Comparison of ENCODE assay signal across 24 cellular contexts in the genomic region with DNA sequence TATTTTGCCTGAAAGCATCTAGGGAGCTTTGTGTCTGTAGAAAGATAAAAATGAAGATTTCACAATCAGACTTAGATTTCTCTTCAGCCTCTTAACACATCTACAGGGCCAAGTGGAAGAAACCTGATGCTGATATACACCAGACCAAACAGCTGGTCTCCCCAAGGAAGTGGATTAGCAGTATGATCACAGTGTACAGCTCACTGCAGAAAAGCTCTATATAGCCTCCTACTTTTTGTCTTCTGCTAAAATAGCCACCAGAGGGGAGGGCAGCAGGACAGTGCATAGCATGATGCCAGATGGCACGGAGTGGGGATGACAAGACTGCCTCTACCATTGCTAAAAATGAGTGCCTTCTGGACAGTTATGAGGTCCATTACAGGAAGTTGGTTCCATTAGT. TPM values are rescaled to one million over a fixed set of nuclear protein-coding genes. Genes with fewer than 3 reads are reported as not detected.
DNase-seq lines count a peak whose midpoint lies in the region; ATAC-seq and TF ChIP-seq lines count a peak whose summit lies in the region.
"Had no signal": no experiment of that assay in that cellular context is flagged by ENCODE, and none has a peak within 500 bp of the region (broad histone marks: within the 10 kb centered on the region; RNA-seq: fewer than 3 reads in every experiment).

No MANE protein-coding gene starts in this region.

- H3K9me3 Mint-ChIP-seq in activated T-helper 17 cell treated with anti-CD3 and anti-CD28 coated beads, Interleukin-2, amount 50 U/mL, for 72 hours = peaks cover 3% of the 10 kb centered on the region
- H3K9me3 Mint-ChIP-seq: activated CD4-positive, alpha-beta memory T cell treated with anti-CD3 and anti-CD28 coated beads for 36 hours had no signal

- H3K36me3 Mint-ChIP-seq in activated T-helper 17 cell treated with anti-CD3 and anti-CD28 coated beads, Interleukin-2, amount 50 U/mL, for 72 hours (ENCODE audit: low read depth) = no peaks in the 10 kb centered on the region
- H3K36me3 Mint-ChIP-seq: activated CD4-positive, alpha-beta memory T cell treated with anti-CD3 and anti-CD28 coated beads for 36 hours had no signal

- no peaks in the 10 kb centered on the region for H3K36me3 ChIP-seq in upper lobe of left lung
- H3K36me3 ChIP-seq: BE2C, neutrophil had no signal

- intact Hi-C loops in Right ventricle myocardium superior (cut with DNase I) = no loop called here
- intact Hi-C loops in left cardiac atrium (cut with DNase I) = no loop called here

- no peak for TF ChIP-seq CTCF in upper lobe of left lung (IDR thresholded peaks at IDR 0.05)

- no peaks in the 10 kb centered on the region for H3K27me3 ChIP-seq in upper lobe of left lung
- H3K27me3 ChIP-seq: BE2C, neutrophil had no signal

- no peak overlapping the region for H3K27ac Mint-ChIP-seq in activated T-helper 17 cell treated with anti-CD3 and anti-CD28 coated beads, Interleukin-2, amount 50 U/mL, for 72 hours
- H3K27ac Mint-ChIP-seq: activated CD4-positive, alpha-beta memory T cell treated with anti-CD3 and anti-CD28 coated beads for 36 hours; H9 had no signal

- H3K4me1 ChIP-seq in upper lobe of left lung = no peaks in the 10 kb centered on the region
- H3K4me1 ChIP-seq: A549, BE2C had no signal

- H3K27ac ChIP-seq in caudate nucleus (ENCODE audit: low read depth, low read length) = peak overlapping the region; percentile 11
- no peak overlapping the region for H3K27ac ChIP-seq in upper lobe of left lung
- H3K27ac ChIP-seq: A549, neutrophil had no signal

- H3K4me1 Mint-ChIP-seq in activated T-helper 17 cell treated with anti-CD3 and anti-CD28 coated beads, Interleukin-2, amount 50 U/mL, for 72 hours = no peaks in the 10 kb centered on the region

- WGBS in upper lobe of left lung, 2 donors = 90 to 100% methylated on average over 1 of the region's 1 CpG

- H3K4me3 Mint-ChIP-seq in activated T-helper 17 cell treated with anti-CD3 and anti-CD28 coated beads, Interleukin-2, amount 50 U/mL, for 72 hours = no peak overlapping the region
- H3K4me3 Mint-ChIP-seq: activated CD4-positive, alpha-beta memory T cell treated with anti-CD3 and anti-CD28 coated beads for 36 hours; H9 had no signal

- ATAC-seq in Right ventricle myocardium superior (ENCODE audit: poor library complexity) = peak; percentile 65
- no peak for ATAC-seq in left cardiac atrium
- ATAC-seq in upper lobe of left lung (ENCODE audit: low FRiP score in 2 of 2) = peak; percentile 19 to 36
- no peak for ATAC-seq in GM18909 (IDR thresholded peaks at IDR 0.05; ENCODE audit: poor library complexity, unreplicated experiment)
- ATAC-seq in activated T-helper 17 cell treated with anti-CD3 and anti-CD28 coated beads, Interleukin-2, amount 50 U/mL, for 72 hours (replicated peaks) = no peak
- ATAC-seq: A549, HepG2 had no signal

- DNase-seq in Right ventricle myocardium superior = no peak
- no peak for DNase-seq in left cardiac atrium
- DNase-seq in caudate nucleus (lab: John Stamatoyannopoulos, UW) = peak in 1 of 61 donors; percentile 9
- DNase-seq in iris pigment epithelial cell (ENCODE audit: low read depth) = peak; percentile 4
- no peak for DNase-seq in upper lobe of left lung
- no peak for DNase-seq in Ammon's horn (ENCODE audit: low spot score)
- DNase-seq: activated CD4-positive, alpha-beta memory T cell treated with anti-CD3 and anti-CD28 coated beads for 36 hours; activated CD8-positive, alpha-beta memory T cell treated with anti-CD3 and anti-CD28 coated beads, Interleukin-2, amount 50 U/mL, for 48 hours; BE2C; effector memory CD4-positive, alpha-beta T cell; H9; kidney glomerular epithelial cell; mammary epithelial cell; NCI-H1048; NCI-H1694 treated with DMSO at 0.1 percent for 48 hours; NCI-H748 treated with DMSO at 0.1 percent for 48 hours; small intestine; stimulated activated CD4-positive, alpha-beta T cell treated with anti-CD3 and anti-CD28 coated beads, Interleukin-1b, Interleukin-23, amount 100 ng/mL, for 48 hours had no signal

- TF ChIP-seq POLR2A in upper lobe of left lung (IDR thresholded peaks at IDR 0.05) = no peak

- no peaks in the 10 kb centered on the region for H3K9me3 ChIP-seq in upper lobe of left lung
- H3K9me3 ChIP-seq: A549, BE2C, neutrophil had no signal

- no peak for TF ChIP-seq EP300 in upper lobe of left lung (IDR thresholded peaks at IDR 0.05)

- H3K4me3 ChIP-seq in upper lobe of left lung = no peak overlapping the region
- H3K4me3 ChIP-seq: A549 had no signal

- H3K27me3 Mint-ChIP-seq in activated T-helper 17 cell treated with anti-CD3 and anti-CD28 coated beads, Interleukin-2, amount 50 U/mL, for 72 hours = peaks cover 2% of the 10 kb centered on the region
- H3K27me3 Mint-ChIP-seq: activated CD4-positive, alpha-beta memory T cell treated with anti-CD3 and anti-CD28 coated beads for 36 hours had no signal

RNA-seq across cellular contexts. Expression of gene FAM13C, which starts 16.0 kb away (rescaled TPM):
- total RNA-seq in Right ventricle myocardium superior (5.9 TPM), left cardiac atrium (10 to 100 TPM in 1 of 2 donors, 1 to 10 TPM in 1; 4.6 to 11.9 TPM), upper lobe of left lung (10 to 100 TPM in 3 of 6 donors, 1 to 10 TPM in 3; 4.1 to 15.7 (median 8.9) TPM)
- 1 to 10 TPM in 1 of 2 donors, not detected in 1; 1.3 TPM for total RNA-seq in activated T-helper 17 cell treated with anti-CD3 and anti-CD28 coated beads, Interleukin-2, amount 50 U/mL, for 72 hours
- total RNA-seq: activated CD4-positive, alpha-beta memory T cell treated with anti-CD3 and anti-CD28 coated beads for 36 hours; OCI-LY7 had no signal

Comparison
In these comparisons a context has a peak if more than half of its experiments do, and no peak if none do; other contexts are left out.
1. ATAC-seq: peak in Right ventricle myocardium superior (single experiment) and upper lobe of left lung (2 of 2); none in left cardiac atrium (0 of 2), GM18909 (single experiment) and activated T-helper 17 cell treated with anti-CD3 and anti-CD28 coated beads, Interleukin-2, amount 50 U/mL, for 72 hours (single experiment).